ENCODE assay signal across 8 cellular contexts in genomic region chr11:67507891-67508485, GRCh38. TPM values are rescaled to one million over a fixed set of nuclear protein-coding genes. Genes with fewer than 3 reads are reported as not detected.
A peak's percentile ranks its signal among the peaks of the same experiment; 100 is the strongest.
DNase-seq lines count a peak whose midpoint lies in the region; ATAC-seq and TF ChIP-seq lines count a peak whose summit lies in the region.

TSS of gene CDK2AP2 (minus strand) at chr11:67508162. CDS start at chr11:67508082, 80 bp downstream.

- peak within 1 kb of the TSS; percentile 97 for H3K4me3 ChIP-seq in left ventricle myocardium inferior
- peak within 1 kb of the TSS; percentile 71 to 74 for H3K4me3 ChIP-seq in prostate gland
- H3K4me3 ChIP-seq in urinary bladder (ENCODE audit: low read depth, low read length): peak within 1 kb of the TSS; percentile 50

- peaks cover 6% of the 10 kb centered on the region for H3K27me3 Mint-ChIP-seq in T-helper 17 cell

- peak within 1 kb of the TSS; percentile 89 for H3K4me3 Mint-ChIP-seq in T-helper 17 cell

- peaks cover 38% of the 10 kb centered on the region for H3K4me1 Mint-ChIP-seq in T-helper 17 cell

- peaks cover 8% of the 10 kb centered on the region for H3K36me3 ChIP-seq in left ventricle myocardium inferior
- H3K36me3 ChIP-seq in prostate gland: no peaks in the 10 kb centered on the region
- no peaks in the 10 kb centered on the region for H3K36me3 ChIP-seq in urinary bladder (ENCODE audit: insufficient read depth)

- H3K9me3 ChIP-seq in T-helper 17 cell (ENCODE audit: control insufficient read depth, low read length, poor library complexity, severe bottlenecking) (no peaks in the 10 kb centered on the region), left ventricle myocardium inferior (replicated peaks) (no peaks in the 10 kb centered on the region), prostate gland (no peaks in the 10 kb centered on the region)

- intact Hi-C loops in left ventricle myocardium inferior (cut with micrococcal nuclease): loop anchor here (10.0 kb wide), 1 partner anchor 113 kb away; the partner anchor contains the start of gene RAD9A
- intact Hi-C loops in prostate gland (cut with DNase I): loop anchor here (5.0 to 10.0 kb wide), 2 partner anchors 106 to 153 kb away; partner anchors contain the start of genes POLD4, PPP1CA and TBC1D10C

- DNase-seq in NCI-H1694 treated with DMSO at 0.1 percent for 48 hours (lab: John Stamatoyannopoulos, UW) (peak; percentile 91), T-helper 17 cell (peak; percentile 90 to 96 (median 96)), amygdala (lab: John Stamatoyannopoulos, UW) (peak; percentile 90 to 99 (median 97)), left ventricle myocardium inferior (peak; percentile 100), prostate gland (ENCODE audit: low spot score) (peak; percentile 99)

- TF ChIP-seq CTCF in left ventricle myocardium inferior (IDR thresholded peaks at IDR 0.05; ENCODE audit: borderline replicate concordance): no peak
- peak in 1 of 4 experiments; percentile 8 for TF ChIP-seq CTCF in prostate gland (IDR thresholded peaks at IDR 0.05)

- peak within 1 kb of the TSS; percentile 97 for H3K27ac Mint-ChIP-seq in T-helper 17 cell

- H3K27ac ChIP-seq in left ventricle myocardium inferior (replicated peaks) (peak within 1 kb of the TSS; percentile 100), prostate gland (peak within 1 kb of the TSS; percentile 97 to 98), urinary bladder (ENCODE audit: low read depth) (peak within 1 kb of the TSS; percentile 89)

- TF ChIP-seq POLR2A in GM15510 (IDR thresholded peaks at IDR 0.05; ENCODE audit: borderline replicate concordance, extremely low read depth, insufficient read length): peak; percentile 70
- TF ChIP-seq POLR2A in prostate gland (IDR thresholded peaks at IDR 0.05): peak; percentile 93

- H3K36me3 Mint-ChIP-seq in T-helper 17 cell (ENCODE audit: low read depth): no peaks in the 10 kb centered on the region

- H3K27me3 ChIP-seq in left ventricle myocardium inferior (ENCODE audit: low read depth) (peaks cover 11% of the 10 kb centered on the region), prostate gland (replicated peaks; ENCODE audit: insufficient read depth) (no peaks in the 10 kb centered on the region)

- under 1% methylated on average over 44 of the region's 56 CpGs for WGBS in prostate gland
- under 1% methylated on average over 56 of the region's 56 CpGs for WGBS in urinary bladder

- peaks cover 58% of the 10 kb centered on the region for H3K4me1 ChIP-seq in left ventricle myocardium inferior
- H3K4me1 ChIP-seq in prostate gland (replicated peaks): peaks cover 9% of the 10 kb centered on the region
- no peaks in the 10 kb centered on the region for H3K4me1 ChIP-seq in urinary bladder (ENCODE audit: insufficient read depth)

- ATAC-seq in HG02885 (IDR thresholded peaks at IDR 0.05; ENCODE audit: poor library complexity, unreplicated experiment) (peak; percentile 76), T-helper 17 cell (peak; percentile 79)

RNA-seq across cellular contexts. Expression of gene CDK2AP2, which starts in this region (rescaled TPM):
- total RNA-seq in T-helper 17 cell (10 to 100 TPM; 33.8 to 45.6 TPM), left ventricle myocardium inferior (66.1 TPM), prostate gland (10 to 100 TPM; 57.1 to 91.9 TPM), urinary bladder (5.9 TPM)
- polyA plus RNA-seq in urinary bladder: 75.8 TPM

Comparison
In these comparisons a context has a peak if more than half of its experiments do, and no peak if none do; other contexts are left out.
1. Peak in every context shown above with its lines: DNase-seq, ATAC-seq, H3K4me3 ChIP-seq and H3K27ac ChIP-seq.